In the genomic region with DNA sequence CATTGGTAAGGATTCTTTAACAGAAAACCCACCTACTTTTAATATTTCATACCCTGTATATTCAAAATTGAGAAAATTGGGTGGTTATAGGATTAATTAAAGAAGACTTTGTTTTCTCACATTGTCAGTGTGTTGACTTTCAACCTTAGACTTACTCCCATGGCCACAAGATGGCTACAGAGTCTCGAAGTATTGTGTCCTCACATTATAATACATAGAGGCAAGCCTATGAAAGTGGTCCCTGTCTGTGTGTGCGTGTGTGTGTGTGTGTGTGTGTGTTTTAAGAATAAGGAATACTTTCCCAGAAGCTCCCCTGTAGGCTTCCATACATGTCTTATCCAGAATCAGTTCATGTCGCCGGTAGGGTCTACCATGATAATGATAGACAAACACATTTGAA, we compare ENCODE assay signal across 1 cellular context.
TF ChIP-seq lines count a peak whose summit lies in the region.

No MANE protein-coding gene starts in this region.

TF ChIP-seq in HEK293, 187 proteins besides CTCF, POLR2A, EP300 and RAD21 (continued from another document):
- TF ChIP-seq, protein P1, sequence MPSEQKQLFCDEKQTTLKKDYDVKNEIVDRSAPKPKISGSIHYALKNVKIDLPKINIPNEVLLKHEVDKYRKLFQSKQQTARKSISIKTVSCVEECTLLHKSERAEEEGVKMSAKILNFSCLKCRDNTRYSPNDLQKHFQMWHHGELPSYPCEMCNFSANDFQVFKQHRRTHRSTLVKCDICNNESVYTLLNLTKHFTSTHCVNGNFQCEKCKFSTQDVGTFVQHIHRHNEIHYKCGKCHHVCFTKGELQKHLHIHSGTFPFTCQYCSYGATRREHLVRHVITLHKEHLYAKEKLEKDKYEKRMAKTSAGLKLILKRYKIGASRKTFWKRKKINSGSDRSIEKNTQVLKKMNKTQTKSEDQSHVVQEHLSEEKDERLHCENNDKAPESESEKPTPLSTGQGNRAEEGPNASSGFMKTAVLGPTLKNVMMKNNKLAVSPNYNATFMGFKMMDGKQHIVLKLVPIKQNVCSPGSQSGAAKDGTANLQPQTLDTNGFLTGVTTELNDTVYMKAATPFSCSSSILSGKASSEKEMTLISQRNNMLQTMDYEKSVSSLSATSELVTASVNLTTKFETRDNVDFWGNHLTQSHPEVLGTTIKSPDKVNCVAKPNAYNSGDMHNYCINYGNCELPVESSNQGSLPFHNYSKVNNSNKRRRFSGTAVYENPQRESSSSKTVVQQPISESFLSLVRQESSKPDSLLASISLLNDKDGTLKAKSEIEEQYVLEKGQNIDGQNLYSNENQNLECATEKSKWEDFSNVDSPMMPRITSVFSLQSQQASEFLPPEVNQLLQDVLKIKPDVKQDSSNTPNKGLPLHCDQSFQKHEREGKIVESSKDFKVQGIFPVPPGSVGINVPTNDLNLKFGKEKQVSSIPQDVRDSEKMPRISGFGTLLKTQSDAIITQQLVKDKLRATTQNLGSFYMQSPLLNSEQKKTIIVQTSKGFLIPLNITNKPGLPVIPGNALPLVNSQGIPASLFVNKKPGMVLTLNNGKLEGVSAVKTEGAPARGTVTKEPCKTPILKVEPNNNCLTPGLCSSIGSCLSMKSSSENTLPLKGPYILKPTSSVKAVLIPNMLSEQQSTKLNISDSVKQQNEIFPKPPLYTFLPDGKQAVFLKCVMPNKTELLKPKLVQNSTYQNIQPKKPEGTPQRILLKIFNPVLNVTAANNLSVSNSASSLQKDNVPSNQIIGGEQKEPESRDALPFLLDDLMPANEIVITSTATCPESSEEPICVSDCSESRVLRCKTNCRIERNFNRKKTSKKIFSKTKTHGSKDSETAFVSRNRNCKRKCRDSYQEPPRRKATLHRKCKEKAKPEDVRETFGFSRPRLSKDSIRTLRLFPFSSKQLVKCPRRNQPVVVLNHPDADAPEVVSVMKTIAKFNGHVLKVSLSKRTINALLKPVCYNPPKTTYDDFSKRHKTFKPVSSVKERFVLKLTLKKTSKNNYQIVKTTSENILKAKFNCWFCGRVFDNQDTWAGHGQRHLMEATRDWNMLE (tag by site-specific recombination; conservative IDR thresholded peaks at IDR 0.05; ENCODE audit: low read depth): no peak
- TF ChIP-seq MEIS1 (CRISPR knock-in tag; IDR thresholded peaks at IDR 0.05; ENCODE audit: borderline replicate concordance) (no peak), ZNF555 (tag by site-specific recombination; conservative IDR thresholded peaks at IDR 0.05) (no peak), ZEB2 (tag by site-specific recombination; IDR thresholded peaks at IDR 0.05) (no peak), ZNF146 (tag by site-specific recombination; IDR thresholded peaks at IDR 0.05) (no peak), ZNF48 (tag by site-specific recombination; IDR thresholded peaks at IDR 0.05) (no peak), ZNF571 (tag by site-specific recombination; IDR thresholded peaks at IDR 0.05) (no peak), ZBTB20 (tag by site-specific recombination; IDR thresholded peaks at IDR 0.05) (no peak), EGR2 (tag by site-specific recombination; IDR thresholded peaks at IDR 0.05; ENCODE audit: low read depth) (no peak), ZBTB7A (tag by site-specific recombination; IDR thresholded peaks at IDR 0.05; ENCODE audit: low read depth) (no peak), ZNF302 (tag by site-specific recombination; IDR thresholded peaks at IDR 0.05; ENCODE audit: low read depth) (no peak)
- TF ChIP-seq, protein P2, sequence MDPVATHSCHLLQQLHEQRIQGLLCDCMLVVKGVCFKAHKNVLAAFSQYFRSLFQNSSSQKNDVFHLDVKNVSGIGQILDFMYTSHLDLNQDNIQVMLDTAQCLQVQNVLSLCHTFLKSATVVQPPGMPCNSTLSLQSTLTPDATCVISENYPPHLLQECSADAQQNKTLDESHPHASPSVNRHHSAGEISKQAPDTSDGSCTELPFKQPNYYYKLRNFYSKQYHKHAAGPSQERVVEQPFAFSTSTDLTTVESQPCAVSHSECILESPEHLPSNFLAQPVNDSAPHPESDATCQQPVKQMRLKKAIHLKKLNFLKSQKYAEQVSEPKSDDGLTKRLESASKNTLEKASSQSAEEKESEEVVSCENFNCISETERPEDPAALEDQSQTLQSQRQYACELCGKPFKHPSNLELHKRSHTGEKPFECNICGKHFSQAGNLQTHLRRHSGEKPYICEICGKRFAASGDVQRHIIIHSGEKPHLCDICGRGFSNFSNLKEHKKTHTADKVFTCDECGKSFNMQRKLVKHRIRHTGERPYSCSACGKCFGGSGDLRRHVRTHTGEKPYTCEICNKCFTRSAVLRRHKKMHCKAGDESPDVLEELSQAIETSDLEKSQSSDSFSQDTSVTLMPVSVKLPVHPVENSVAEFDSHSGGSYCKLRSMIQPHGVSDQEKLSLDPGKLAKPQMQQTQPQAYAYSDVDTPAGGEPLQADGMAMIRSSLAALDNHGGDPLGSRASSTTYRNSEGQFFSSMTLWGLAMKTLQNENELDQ (tag by site-specific recombination; IDR thresholded peaks at IDR 0.05; ENCODE audit: low read depth): no peak
- TF ChIP-seq, protein P3, sequence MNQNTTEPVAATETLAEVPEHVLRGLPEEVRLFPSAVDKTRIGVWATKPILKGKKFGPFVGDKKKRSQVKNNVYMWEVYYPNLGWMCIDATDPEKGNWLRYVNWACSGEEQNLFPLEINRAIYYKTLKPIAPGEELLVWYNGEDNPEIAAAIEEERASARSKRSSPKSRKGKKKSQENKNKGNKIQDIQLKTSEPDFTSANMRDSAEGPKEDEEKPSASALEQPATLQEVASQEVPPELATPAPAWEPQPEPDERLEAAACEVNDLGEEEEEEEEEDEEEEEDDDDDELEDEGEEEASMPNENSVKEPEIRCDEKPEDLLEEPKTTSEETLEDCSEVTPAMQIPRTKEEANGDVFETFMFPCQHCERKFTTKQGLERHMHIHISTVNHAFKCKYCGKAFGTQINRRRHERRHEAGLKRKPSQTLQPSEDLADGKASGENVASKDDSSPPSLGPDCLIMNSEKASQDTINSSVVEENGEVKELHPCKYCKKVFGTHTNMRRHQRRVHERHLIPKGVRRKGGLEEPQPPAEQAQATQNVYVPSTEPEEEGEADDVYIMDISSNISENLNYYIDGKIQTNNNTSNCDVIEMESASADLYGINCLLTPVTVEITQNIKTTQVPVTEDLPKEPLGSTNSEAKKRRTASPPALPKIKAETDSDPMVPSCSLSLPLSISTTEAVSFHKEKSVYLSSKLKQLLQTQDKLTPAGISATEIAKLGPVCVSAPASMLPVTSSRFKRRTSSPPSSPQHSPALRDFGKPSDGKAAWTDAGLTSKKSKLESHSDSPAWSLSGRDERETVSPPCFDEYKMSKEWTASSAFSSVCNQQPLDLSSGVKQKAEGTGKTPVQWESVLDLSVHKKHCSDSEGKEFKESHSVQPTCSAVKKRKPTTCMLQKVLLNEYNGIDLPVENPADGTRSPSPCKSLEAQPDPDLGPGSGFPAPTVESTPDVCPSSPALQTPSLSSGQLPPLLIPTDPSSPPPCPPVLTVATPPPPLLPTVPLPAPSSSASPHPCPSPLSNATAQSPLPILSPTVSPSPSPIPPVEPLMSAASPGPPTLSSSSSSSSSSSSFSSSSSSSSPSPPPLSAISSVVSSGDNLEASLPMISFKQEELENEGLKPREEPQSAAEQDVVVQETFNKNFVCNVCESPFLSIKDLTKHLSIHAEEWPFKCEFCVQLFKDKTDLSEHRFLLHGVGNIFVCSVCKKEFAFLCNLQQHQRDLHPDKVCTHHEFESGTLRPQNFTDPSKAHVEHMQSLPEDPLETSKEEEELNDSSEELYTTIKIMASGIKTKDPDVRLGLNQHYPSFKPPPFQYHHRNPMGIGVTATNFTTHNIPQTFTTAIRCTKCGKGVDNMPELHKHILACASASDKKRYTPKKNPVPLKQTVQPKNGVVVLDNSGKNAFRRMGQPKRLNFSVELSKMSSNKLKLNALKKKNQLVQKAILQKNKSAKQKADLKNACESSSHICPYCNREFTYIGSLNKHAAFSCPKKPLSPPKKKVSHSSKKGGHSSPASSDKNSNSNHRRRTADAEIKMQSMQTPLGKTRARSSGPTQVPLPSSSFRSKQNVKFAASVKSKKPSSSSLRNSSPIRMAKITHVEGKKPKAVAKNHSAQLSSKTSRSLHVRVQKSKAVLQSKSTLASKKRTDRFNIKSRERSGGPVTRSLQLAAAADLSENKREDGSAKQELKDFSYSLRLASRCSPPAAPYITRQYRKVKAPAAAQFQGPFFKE (tag by site-specific recombination; IDR thresholded peaks at IDR 0.05; ENCODE audit: borderline replicate concordance): no peak
- TF ChIP-seq, protein P4, sequence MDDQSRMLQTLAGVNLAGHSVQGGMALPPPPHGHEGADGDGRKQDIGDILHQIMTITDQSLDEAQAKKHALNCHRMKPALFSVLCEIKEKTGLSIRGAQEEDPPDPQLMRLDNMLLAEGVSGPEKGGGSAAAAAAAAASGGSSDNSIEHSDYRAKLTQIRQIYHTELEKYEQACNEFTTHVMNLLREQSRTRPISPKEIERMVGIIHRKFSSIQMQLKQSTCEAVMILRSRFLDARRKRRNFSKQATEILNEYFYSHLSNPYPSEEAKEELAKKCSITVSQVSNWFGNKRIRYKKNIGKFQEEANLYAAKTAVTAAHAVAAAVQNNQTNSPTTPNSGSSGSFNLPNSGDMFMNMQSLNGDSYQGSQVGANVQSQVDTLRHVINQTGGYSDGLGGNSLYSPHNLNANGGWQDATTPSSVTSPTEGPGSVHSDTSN (CRISPR knock-in tag; IDR thresholded peaks at IDR 0.05): no peak
